In the genomic region with DNA sequence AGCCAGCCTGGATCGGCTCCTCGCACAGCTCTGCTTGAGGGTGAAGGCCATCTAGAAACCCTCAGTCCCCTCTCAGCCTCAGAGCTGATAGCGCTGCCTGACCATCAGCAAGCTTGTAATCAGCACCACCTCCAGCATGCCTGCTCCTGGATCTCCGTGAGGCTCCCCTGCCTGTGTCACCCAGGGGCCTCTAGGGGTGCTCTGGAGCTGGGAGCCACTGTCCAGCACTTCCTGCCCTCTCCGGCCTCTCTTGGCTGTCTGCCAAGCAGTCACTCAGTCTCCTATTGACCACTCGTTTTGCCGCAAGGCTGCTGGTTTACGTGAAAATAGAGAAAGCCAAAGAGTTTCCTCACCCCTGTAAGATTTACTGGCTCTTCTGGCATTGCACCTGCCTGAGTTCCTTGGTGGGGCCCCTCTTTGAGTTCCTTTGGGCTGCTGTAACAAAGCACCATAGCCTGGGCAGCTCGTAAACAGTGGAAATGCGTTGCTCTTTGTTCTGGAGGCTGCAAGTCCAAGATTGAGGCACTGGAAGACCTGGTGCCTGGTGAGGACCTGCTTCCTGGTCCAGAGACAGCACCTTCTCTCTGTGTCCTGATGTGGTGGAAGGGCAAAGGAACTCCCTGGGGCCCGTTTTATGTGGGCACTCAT, we compare ENCODE assay signal across 8 cellular contexts. TPM values are rescaled to one million over a fixed set of nuclear protein-coding genes. Genes with fewer than 3 reads are reported as not detected.
DNase-seq lines count a peak whose midpoint lies in the region; ATAC-seq and TF ChIP-seq lines count a peak whose summit lies in the region.

No MANE protein-coding gene starts in this region.

- no peaks in the 10 kb centered on the region for H3K27me3 ChIP-seq in WERI-Rb-1 (ENCODE audit: insufficient read depth, low read depth, severe bottlenecking)

- H3K9me3 Mint-ChIP-seq in osteocyte (ENCODE audit: unreplicated experiment), result no peaks in the 10 kb centered on the region
- H3K9me3 Mint-ChIP-seq in stimulated activated naive CD8-positive, alpha-beta T cell treated with anti-CD3 and anti-CD28 coated beads, Interleukin-15, amount 100 ng/mL, for 72 hours, result no peaks in the 10 kb centered on the region

- H3K9me3 ChIP-seq in WERI-Rb-1 (ENCODE audit: severe bottlenecking), result no peaks in the 10 kb centered on the region

- peak; percentile 56 for ATAC-seq in Right ventricle myocardium inferior
- no peak for ATAC-seq in HG02840 (IDR thresholded peaks at IDR 0.05; ENCODE audit: low FRiP score, unreplicated experiment)
- ATAC-seq in stimulated activated naive CD8-positive, alpha-beta T cell treated with anti-CD3 and anti-CD28 coated beads, Interleukin-15, amount 100 ng/mL, for 72 hours, result no peak
- ATAC-seq in stimulated activated naive CD8-positive, alpha-beta T cell treated with anti-CD3 and anti-CD28 coated beads, Interleukin-15, Interleukin-2, amounts not matched to agents 100 U/mL and 50 U/mL, for 24 hours, result no peak

- no peaks in the 10 kb centered on the region for H3K36me3 Mint-ChIP-seq in osteocyte (ENCODE audit: unreplicated experiment)

- H3K4me3 ChIP-seq in WERI-Rb-1 (ENCODE audit: low read depth, low read length), result no peak overlapping the region; the same call in 1 of the 2 replicates

- H3K4me1 Mint-ChIP-seq in osteocyte (ENCODE audit: unreplicated experiment), result peaks cover 5% of the 10 kb centered on the region
- peaks cover 6% of the 10 kb centered on the region for H3K4me1 Mint-ChIP-seq in stimulated activated naive CD8-positive, alpha-beta T cell treated with anti-CD3 and anti-CD28 coated beads, Interleukin-15, amount 100 ng/mL, for 72 hours

- peak; percentile 95 for TF ChIP-seq CTCF in WERI-Rb-1 (IDR thresholded peaks at IDR 0.05; ENCODE audit: low read depth, low read length)
- peak; percentile 58 for TF ChIP-seq CTCF in osteocyte (IDR thresholded peaks at IDR 0.05)

- no peak overlapping the region for H3K27ac Mint-ChIP-seq in osteocyte (ENCODE audit: unreplicated experiment)
- peak overlapping the region in 1 of 2 donors; percentile 36 for H3K27ac Mint-ChIP-seq in stimulated activated naive CD8-positive, alpha-beta T cell treated with anti-CD3 and anti-CD28 coated beads, Interleukin-15, amount 100 ng/mL, for 72 hours

- H3K36me3 ChIP-seq in WERI-Rb-1, result peaks cover 6% of the 10 kb centered on the region

- H3K27ac ChIP-seq in WERI-Rb-1, result no peak overlapping the region

- intact Hi-C loops in Right ventricle myocardium inferior (cut with DNase I), result loop anchor here (1.0 kb wide), 1 partner anchor 32 kb away; no protein-coding TSS in a partner anchor

- peak; percentile 94 for DNase-seq in COLO829 (ENCODE audit: low spot score)
- DNase-seq in HT1080 (ENCODE audit: low read depth), result peak; percentile 32
- peak; percentile 89 for DNase-seq in WERI-Rb-1
- DNase-seq in Right ventricle myocardium inferior (ENCODE audit: missing footprints), result peak; percentile 89
- DNase-seq in osteocyte (ENCODE audit: extremely low spot score, unreplicated experiment), result no peak
- DNase-seq in stimulated activated naive CD8-positive, alpha-beta T cell treated with anti-CD3 and anti-CD28 coated beads, Interleukin-15, amount 100 ng/mL, for 72 hours, result no peak
- DNase-seq in stimulated activated naive CD8-positive, alpha-beta T cell treated with anti-CD3 and anti-CD28 coated beads, Interleukin-15, Interleukin-2, amounts not matched to agents 100 U/mL and 50 U/mL, for 24 hours, result no peak

- no peaks in the 10 kb centered on the region for H3K27me3 Mint-ChIP-seq in osteocyte (ENCODE audit: unreplicated experiment)
- H3K27me3 Mint-ChIP-seq in stimulated activated naive CD8-positive, alpha-beta T cell treated with anti-CD3 and anti-CD28 coated beads, Interleukin-15, amount 100 ng/mL, for 72 hours, result no peaks in the 10 kb centered on the region

- no peak overlapping the region for H3K4me3 Mint-ChIP-seq in osteocyte (ENCODE audit: unreplicated experiment)
- H3K4me3 Mint-ChIP-seq in stimulated activated naive CD8-positive, alpha-beta T cell treated with anti-CD3 and anti-CD28 coated beads, Interleukin-15, amount 100 ng/mL, for 72 hours, result no peak overlapping the region

RNA-seq across cellular contexts. Expression of gene CAPN10, which starts 17.9 kb away (rescaled TPM):
- 31.2 and 37.9 TPM in 2 replicates for total RNA-seq in HT1080 (2014; rRNA removed; shearing (Covaris generic))
- 12.7 and 15.9 TPM in 2 replicates for polyA plus RNA-seq in HT1080 (2015; cell fraction: cytosol; rRNA removed)
- 58.4 and 63.9 TPM in 2 replicates for polyA plus RNA-seq in HT1080 (2015; cell fraction: nucleus; rRNA removed)
- total RNA-seq in Right ventricle myocardium inferior (51.8 TPM), osteocyte (37.7 and 40.3 TPM in 2 replicates)

RNA-seq across cellular contexts. Expression of gene GPR35, which starts 20.9 kb away (rescaled TPM):
- 0.05 TPM in 1 of 2 replicates, not detected in the other for total RNA-seq in HT1080 (2014; rRNA removed; shearing (Covaris generic))
- polyA plus RNA-seq in HT1080 (2015; cell fraction: cytosol; rRNA removed), result 0.06 and 0.12 TPM in 2 replicates
- 0.18 and 0.32 TPM in 2 replicates for polyA plus RNA-seq in HT1080 (2015; cell fraction: nucleus; rRNA removed)
- total RNA-seq in Right ventricle myocardium inferior, result 2.2 TPM
- total RNA-seq in osteocyte, result 2.5 and 3.6 TPM in 2 replicates

RNA-seq across cellular contexts. Expression of gene RNPEPL1, which starts 36.1 kb away (rescaled TPM):
- total RNA-seq in HT1080 (2014; rRNA removed; shearing (Covaris generic)), result 19.2 and 23.6 TPM in 2 replicates
- 63.9 and 66.6 TPM in 2 replicates for polyA plus RNA-seq in HT1080 (2015; cell fraction: cytosol; rRNA removed)
- 52.2 and 65.4 TPM in 2 replicates for polyA plus RNA-seq in HT1080 (2015; cell fraction: nucleus; rRNA removed)
- total RNA-seq in Right ventricle myocardium inferior, result 98.4 TPM
- 56.5 and 64.0 TPM in 2 replicates for total RNA-seq in osteocyte

RNA-seq across cellular contexts. Expression of gene DUSP28, which starts 44.3 kb away (rescaled TPM):
- total RNA-seq in HT1080 (2014; rRNA removed; shearing (Covaris generic)), result 3.6 and 4.9 TPM in 2 replicates
- polyA plus RNA-seq in HT1080 (2015; cell fraction: cytosol; rRNA removed), result 4.3 and 5.4 TPM in 2 replicates
- polyA plus RNA-seq in HT1080 (2015; cell fraction: nucleus; rRNA removed), result 4.9 and 6.0 TPM in 2 replicates
- total RNA-seq in Right ventricle myocardium inferior, result 14.4 TPM
- 3.8 and 5.9 TPM in 2 replicates for total RNA-seq in osteocyte

RNA-seq across cellular contexts. Expression of gene ANKMY1, which starts 46.6 kb away (rescaled TPM):
- total RNA-seq in HT1080 (2014; rRNA removed; shearing (Covaris generic)), result 5.9 and 6.0 TPM in 2 replicates
- polyA plus RNA-seq in HT1080 (2015; cell fraction: cytosol; rRNA removed), result 7.0 and 8.3 TPM in 2 replicates
- polyA plus RNA-seq in HT1080 (2015; cell fraction: nucleus; rRNA removed), result 19.7 and 23.9 TPM in 2 replicates
- 5.9 TPM for total RNA-seq in Right ventricle myocardium inferior
- total RNA-seq in osteocyte, result 16.9 and 28.5 TPM in 2 replicates

Comparison
In these comparisons a context has a peak if more than half of its experiments do, and no peak if none do; other contexts are left out.
1. DNase-seq: peak in COLO829 (single experiment), HT1080 (single experiment), WERI-Rb-1 (single experiment) and Right ventricle myocardium inferior (single experiment); none in osteocyte (single experiment), stimulated activated naive CD8-positive, alpha-beta T cell treated with anti-CD3 and anti-CD28 coated beads, Interleukin-15, amount 100 ng/mL, for 72 hours (0 of 2) and stimulated activated naive CD8-positive, alpha-beta T cell treated with anti-CD3 and anti-CD28 coated beads, Interleukin-15, Interleukin-2, amounts not matched to agents 100 U/mL and 50 U/mL, for 24 hours (single experiment).